In the genomic region with DNA sequence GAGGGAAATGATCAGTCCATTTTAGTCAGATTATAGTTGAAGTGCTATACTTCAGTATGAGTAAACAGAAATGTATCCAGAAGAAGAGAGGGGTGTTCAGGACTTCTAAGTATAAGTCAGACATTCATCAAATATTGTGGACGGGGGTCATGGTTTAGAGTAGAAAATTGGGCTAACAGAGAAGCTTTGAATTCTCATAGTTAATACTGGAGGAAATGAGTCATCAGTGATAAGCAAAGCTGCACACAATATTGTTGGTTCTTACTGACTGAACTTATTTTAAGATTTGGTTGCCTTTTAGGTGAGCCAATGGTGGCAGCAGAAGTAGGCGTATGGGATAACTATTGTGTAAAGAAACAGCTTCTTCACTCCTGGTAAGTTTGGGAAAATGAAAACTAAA, we compare ENCODE assay signal across 9 cellular contexts. TPM values are rescaled to one million over a fixed set of nuclear protein-coding genes. Genes with fewer than 3 reads are reported as not detected.
A peak's percentile ranks its signal among the peaks of the same experiment; 100 is the strongest.
DNase-seq lines count a peak whose midpoint lies in the region; ATAC-seq and TF ChIP-seq lines count a peak whose summit lies in the region.
"Had no signal": no experiment of that assay in that cellular context is flagged by ENCODE, and none has a peak within 500 bp of the region (broad histone marks: within the 10 kb centered on the region; RNA-seq: fewer than 3 reads in every experiment).

No MANE protein-coding gene starts in this region.

- H3K4me1 ChIP-seq in psoas muscle = peaks cover 9% of the 10 kb centered on the region
- no peaks in the 10 kb centered on the region for H3K4me1 ChIP-seq in aorta (ENCODE audit: control insufficient read depth in 1 of 2, insufficient read depth in 2 of 2, low read length in 2 of 2)

- H3K27ac ChIP-seq in psoas muscle (peak overlapping the region; percentile 91), aorta (ENCODE audit: low read depth in 1 of 2, low read length in 2 of 2) (no peak overlapping the region)

- intact Hi-C loops in psoas muscle (cut with DNase I) (no loop called here), aorta (cut with DNase I) (no loop called here)

- peak overlapping the region; percentile 60 for H3K27ac Mint-ChIP-seq in T-helper 1 cell treated with Interleukin-12 subunit alpha and Interleukin-12 subunit beta and Interleukin-4 antibody, amounts not matched to agents 30 μg/mL and 1 μg/mL, for 36 hours
- H3K27ac Mint-ChIP-seq in central memory CD8-positive, alpha-beta T cell (ENCODE audit: low read depth) = peak overlapping the region; percentile 95

- H3K9me3 ChIP-seq in psoas muscle (no peaks in the 10 kb centered on the region), aorta (ENCODE audit: control insufficient read depth, low read length) (no peaks in the 10 kb centered on the region)

- H3K27me3 Mint-ChIP-seq in T-helper 1 cell treated with Interleukin-12 subunit alpha and Interleukin-12 subunit beta and Interleukin-4 antibody, amounts not matched to agents 30 μg/mL and 1 μg/mL, for 36 hours (ENCODE audit: low read depth) = no peaks in the 10 kb centered on the region
- H3K27me3 Mint-ChIP-seq in central memory CD8-positive, alpha-beta T cell = no peaks in the 10 kb centered on the region

- TF ChIP-seq CTCF in psoas muscle (IDR thresholded peaks at IDR 0.05) = no peak

- H3K4me3 ChIP-seq in psoas muscle = no peak overlapping the region
- no peak overlapping the region for H3K4me3 ChIP-seq in aorta (ENCODE audit: low read length in 2 of 2)

- H3K36me3 ChIP-seq in psoas muscle (ENCODE audit: insufficient read depth in 1 of 2, low read depth in 1 of 2) = peaks cover 5 to 71% of the 10 kb centered on the region in 2 donors
- H3K36me3 ChIP-seq in aorta (ENCODE audit: control insufficient read depth in 1 of 2, insufficient read depth in 2 of 2, low read length in 1 of 2) = peaks cover 0 to 3% of the 10 kb centered on the region in 2 donors

- no peak for DNase-seq in T-helper 1 cell
- DNase-seq in RKO (ENCODE audit: low spot score) = peak; percentile 86
- no peak for DNase-seq in central memory CD8-positive, alpha-beta T cell (ENCODE audit: low spot score in 2 of 2)
- no peak for DNase-seq in psoas muscle
- no peak for DNase-seq in GM19240 (ENCODE audit: insufficient read length, low spot score)
- no peak for DNase-seq in aorta
- no peak for DNase-seq in NCI-H1694 (lab: John Stamatoyannopoulos, UW)
- DNase-seq: nucleus accumbens had no signal

- H3K4me3 Mint-ChIP-seq in T-helper 1 cell treated with Interleukin-12 subunit alpha and Interleukin-12 subunit beta and Interleukin-4 antibody, amounts not matched to agents 30 μg/mL and 1 μg/mL, for 36 hours = peak overlapping the region; percentile 3
- H3K4me3 Mint-ChIP-seq in central memory CD8-positive, alpha-beta T cell = peak overlapping the region; percentile 19

- 87 to 94% (median 89%) methylated on average over 2 of the region's 2 CpGs for WGBS in psoas muscle, 3 donors
- 21 to 24% methylated on average over 2 of the region's 2 CpGs for WGBS in aorta, 2 donors

- peaks cover 23% of the 10 kb centered on the region for H3K4me1 Mint-ChIP-seq in T-helper 1 cell treated with Interleukin-12 subunit alpha and Interleukin-12 subunit beta and Interleukin-4 antibody, amounts not matched to agents 30 μg/mL and 1 μg/mL, for 36 hours (ENCODE audit: low read depth)
- peaks cover 28% of the 10 kb centered on the region for H3K4me1 Mint-ChIP-seq in central memory CD8-positive, alpha-beta T cell

- H3K9me3 Mint-ChIP-seq in T-helper 1 cell treated with Interleukin-12 subunit alpha and Interleukin-12 subunit beta and Interleukin-4 antibody, amounts not matched to agents 30 μg/mL and 1 μg/mL, for 36 hours = no peaks in the 10 kb centered on the region
- H3K9me3 Mint-ChIP-seq in central memory CD8-positive, alpha-beta T cell = no peaks in the 10 kb centered on the region

- H3K27me3 ChIP-seq in psoas muscle (ENCODE audit: insufficient read depth in 3 of 3, low read length in 2 of 3) (no peaks in the 10 kb centered on the region), aorta (ENCODE audit: control insufficient read depth in 1 of 2, insufficient read depth in 2 of 2, low read length in 1 of 2) (no peaks in the 10 kb centered on the region)

- H3K36me3 Mint-ChIP-seq in T-helper 1 cell treated with Interleukin-12 subunit alpha and Interleukin-12 subunit beta and Interleukin-4 antibody, amounts not matched to agents 30 μg/mL and 1 μg/mL, for 36 hours (ENCODE audit: low read depth) = peaks cover 42% of the 10 kb centered on the region
- peaks cover 59% of the 10 kb centered on the region for H3K36me3 Mint-ChIP-seq in central memory CD8-positive, alpha-beta T cell (ENCODE audit: insufficient read depth)

- ATAC-seq in central memory CD8-positive, alpha-beta T cell (replicated peaks; ENCODE audit: extremely low read depth, poor library complexity, severe bottlenecking) = no peak
- ATAC-seq in psoas muscle (no peak), aorta (ENCODE audit: low FRiP score) (no peak)

RNA-seq across cellular contexts. Expression of gene SUMF2, which starts 1.7 kb away (rescaled TPM):
- 10 to 100 TPM; 22.0 to 35.2 (median 22.8) TPM for total RNA-seq in psoas muscle
- 10 to 100 TPM; 26.8 to 29.1 (median 27.3) TPM for polyA plus RNA-seq in psoas muscle
- total RNA-seq in aorta = 100 to 1,000 TPM in 1 of 2 donors, 10 to 100 TPM in 1; 95.2 to 118 TPM
- polyA plus RNA-seq in aorta = 100 to 1,000 TPM in 1 of 2 donors, 10 to 100 TPM in 1; 47.7 to 143 TPM

RNA-seq across cellular contexts. Expression of gene CCT6A, which starts 10.8 kb away (rescaled TPM):
- total RNA-seq in psoas muscle = 100 to 1,000 TPM in 3 of 4 donors, 10 to 100 TPM in 1; 96.5 to 135 (median 130) TPM
- polyA plus RNA-seq in psoas muscle = 100 to 1,000 TPM; 138 to 259 (median 235) TPM
- 10 to 100 TPM; 80.6 to 82.8 TPM for total RNA-seq in aorta
- 100 to 1,000 TPM in 1 of 2 donors, 10 to 100 TPM in 1; 88.1 to 115 TPM for polyA plus RNA-seq in aorta

RNA-seq across cellular contexts. Expression of gene PSPH, which starts 11.1 kb away (rescaled TPM):
- total RNA-seq in psoas muscle (10 to 100 TPM in 1 of 4 donors, 1 to 10 TPM in 3; 2.6 to 10.8 (median 5.1) TPM), aorta (1 to 10 TPM; 4.3 to 5.7 TPM)
- polyA plus RNA-seq in psoas muscle (10 to 100 TPM in 1 of 3 donors, 1 to 10 TPM in 2; 2.5 to 11.2 (median 5.6) TPM), aorta (1 to 10 TPM; 7.4 TPM)

RNA-seq across cellular contexts. Expression of gene PHKG1, which starts 30.4 kb away (rescaled TPM):
- total RNA-seq in psoas muscle (10 to 100 TPM; 32.2 to 99.6 (median 46.3) TPM), aorta (1 to 10 TPM; 4.6 to 9.3 TPM)
- polyA plus RNA-seq in psoas muscle (10 to 100 TPM in 2 of 3 donors, 1 to 10 TPM in 1; 9.2 to 65.1 (median 39.2) TPM), aorta (10 to 100 TPM in 1 of 2 donors, 1 to 10 TPM in 1; 2.9 to 20.5 TPM)

RNA-seq across cellular contexts. Expression of gene CHCHD2, which starts 43.9 kb away (rescaled TPM):
- total RNA-seq in psoas muscle (100 to 1,000 TPM; 475 to 571 (median 506) TPM), aorta (100 to 1,000 TPM; 187 to 240 TPM)
- polyA plus RNA-seq in psoas muscle (100 to 1,000 TPM; 593 to 948 (median 729) TPM), aorta (100 to 1,000 TPM; 379 to 492 TPM)
